In genomic region chr16:13041646-13042045, GRCh38 we compare ENCODE assay signal across 13 cellular contexts.
DNase-seq lines count a peak whose midpoint lies in the region; ATAC-seq and TF ChIP-seq lines count a peak whose summit lies in the region.
"Had no signal": no experiment of that assay in that cellular context is flagged by ENCODE, and none has a peak within 500 bp of the region (broad histone marks: within the 10 kb centered on the region; RNA-seq: fewer than 3 reads in every experiment).

No MANE protein-coding gene starts in this region.

- no peak overlapping the region for H3K4me2 ChIP-seq in GM23338

- H3K27me3 Mint-ChIP-seq in GM23338 (ENCODE audit: insufficient read depth, low read depth, poor library complexity), result peaks cover 7% of the 10 kb centered on the region
- H3K27me3 Mint-ChIP-seq: CD4-positive, alpha-beta memory T cell had no signal

- H3F3A ChIP-seq in GM23338 (replicated peaks; ENCODE audit: low read depth), result no peaks in the 10 kb centered on the region

- peaks cover 8% of the 10 kb centered on the region for H3K36me3 Mint-ChIP-seq in GM23338 (ENCODE audit: low read depth)
- H3K36me3 Mint-ChIP-seq: CD4-positive, alpha-beta memory T cell had no signal

- intact Hi-C loops in breast epithelium (cut with DNase I; ENCODE audit: low total_unique reads), result no loop called here
- intact Hi-C loops in vagina (cut with DNase I), result no loop called here

- H3K4me3 ChIP-seq in GM23338 (no peak overlapping the region), iPS-20b (ENCODE audit: low read length) (no peak overlapping the region), breast epithelium (no peak overlapping the region), vagina (no peak overlapping the region)

- DNase-seq in GM23338 (ENCODE audit: low spot score) (no peak), NCI-H82 treated with DMSO at 0.1 percent for 48 hours (lab: John Stamatoyannopoulos, UW; ENCODE audit: unreplicated experiment) (peak; percentile 76), breast epithelium (ENCODE audit: low spot score in 2 of 2) (no peak), SKM-1 (lab: John Stamatoyannopoulos, UW; ENCODE audit: unreplicated experiment) (no peak), vagina (ENCODE audit: extremely low spot score in 2 of 2) (no peak), NCI-H226 (no peak)
- DNase-seq: CD4-positive, alpha-beta memory T cell; DND-41; GDM1; H7 had no signal

- peaks cover 60% of the 10 kb centered on the region for H3K79me2 ChIP-seq in GM23338 (replicated peaks; ENCODE audit: insufficient read depth)

- H3K27ac ChIP-seq in GM23338 (ENCODE audit: low read depth), result 0 out of 2 replicates have a peak overlapping the region, but pooled peaks have one; percentile 55
- H3K27ac ChIP-seq in iPS-20b (ENCODE audit: low read length), result no peak overlapping the region
- no peak overlapping the region for H3K27ac ChIP-seq in breast epithelium
- no peak overlapping the region for H3K27ac ChIP-seq in vagina
- H3K27ac ChIP-seq: HL-60 had no signal

- peaks cover 11% of the 10 kb centered on the region; the same call in 1 of the 2 replicates for H4K20me1 ChIP-seq in GM23338 (replicated peaks; ENCODE audit: insufficient read depth)

- TF ChIP-seq POLR2A in breast epithelium (IDR thresholded peaks at IDR 0.05) (no peak), vagina (IDR thresholded peaks at IDR 0.05) (no peak)

- no peak overlapping the region for H2AFZ ChIP-seq in GM23338

- TF ChIP-seq CTCF in GM23338 (conservative IDR thresholded peaks at IDR 0.05; ENCODE audit: low read depth in 2 of 2) (no peak), breast epithelium (IDR thresholded peaks at IDR 0.05) (no peak), vagina (IDR thresholded peaks at IDR 0.05) (no peak)

- H3K4me1 ChIP-seq in GM23338 (ENCODE audit: insufficient read depth) (peaks cover 26% of the 10 kb centered on the region), iPS-20b (ENCODE audit: insufficient read depth, low read length) (peaks cover 13% of the 10 kb centered on the region; the same call in 1 of the 2 replicates), breast epithelium (no peaks in the 10 kb centered on the region), vagina (no peaks in the 10 kb centered on the region)

- H3K9me3 ChIP-seq in iPS-20b (ENCODE audit: insufficient read depth, low read depth, low read length), result no peaks in the 10 kb centered on the region; the same call in 1 of the 2 replicates
- H3K9me3 ChIP-seq in breast epithelium, result peaks cover 0 to 4% of the 10 kb centered on the region in 2 donors
- H3K9me3 ChIP-seq in vagina, result no peaks in the 10 kb centered on the region

- H3K36me3 ChIP-seq in GM23338 (ENCODE audit: insufficient read depth) (no peaks in the 10 kb centered on the region), iPS-20b (ENCODE audit: insufficient read depth, low read depth, low read length) (no peaks in the 10 kb centered on the region), breast epithelium (no peaks in the 10 kb centered on the region), vagina (no peaks in the 10 kb centered on the region)

- peaks cover 33% of the 10 kb centered on the region for H3K4me1 Mint-ChIP-seq in GM23338
- H3K4me1 Mint-ChIP-seq: B cell; CD4-positive, alpha-beta memory T cell had no signal

- no peak for ATAC-seq in GM23338

- no peak overlapping the region for H3K4me3 Mint-ChIP-seq in GM23338
- H3K4me3 Mint-ChIP-seq: B cell; CD4-positive, alpha-beta memory T cell had no signal

- H3K9me2 ChIP-seq in GM23338 (ENCODE audit: insufficient read depth), result no peaks in the 10 kb centered on the region

- no peaks in the 10 kb centered on the region for H3K27me3 ChIP-seq in GM23338 (ENCODE audit: insufficient read depth)
- no peaks in the 10 kb centered on the region for H3K27me3 ChIP-seq in iPS-20b (ENCODE audit: insufficient read depth, low read length)
- no peaks in the 10 kb centered on the region for H3K27me3 ChIP-seq in breast epithelium
- no peaks in the 10 kb centered on the region for H3K27me3 ChIP-seq in vagina

- H3K27ac Mint-ChIP-seq in GM23338, result 0 out of 2 replicates have a peak overlapping the region, but pooled peaks have one; percentile 13
- H3K27ac Mint-ChIP-seq: B cell; CD4-positive, alpha-beta memory T cell had no signal

- peak overlapping the region; percentile 14; the same call in 1 of the 2 replicates for H3K9ac ChIP-seq in iPS-20b (ENCODE audit: low read depth, low read length)

- H3K9me3 Mint-ChIP-seq in GM23338, result peaks cover 9% of the 10 kb centered on the region

TF ChIP-seq in GM23338, 12 proteins besides CTCF, POLR2A, EP300 and RAD21 (continues in another document):
- TF ChIP-seq REST (IDR thresholded peaks at IDR 0.05; ENCODE audit: unreplicated experiment), result no peak
- no peak for TF ChIP-seq CREB1 (CRISPR knock-in tag; IDR thresholded peaks at IDR 0.05; ENCODE audit: low read depth)
- TF ChIP-seq, protein P1, sequence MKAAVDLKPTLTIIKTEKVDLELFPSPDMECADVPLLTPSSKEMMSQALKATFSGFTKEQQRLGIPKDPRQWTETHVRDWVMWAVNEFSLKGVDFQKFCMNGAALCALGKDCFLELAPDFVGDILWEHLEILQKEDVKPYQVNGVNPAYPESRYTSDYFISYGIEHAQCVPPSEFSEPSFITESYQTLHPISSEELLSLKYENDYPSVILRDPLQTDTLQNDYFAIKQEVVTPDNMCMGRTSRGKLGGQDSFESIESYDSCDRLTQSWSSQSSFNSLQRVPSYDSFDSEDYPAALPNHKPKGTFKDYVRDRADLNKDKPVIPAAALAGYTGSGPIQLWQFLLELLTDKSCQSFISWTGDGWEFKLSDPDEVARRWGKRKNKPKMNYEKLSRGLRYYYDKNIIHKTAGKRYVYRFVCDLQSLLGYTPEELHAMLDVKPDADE (IDR thresholded peaks at IDR 0.05), result no peak
- no peak for TF ChIP-seq POLR2AphosphoS5 (IDR thresholded peaks at IDR 0.05; ENCODE audit: low read depth)
- no peak for TF ChIP-seq STAT1 (IDR thresholded peaks at IDR 0.05; ENCODE audit: unreplicated experiment)
- TF ChIP-seq ZNF114 (CRISPR knock-in tag; IDR thresholded peaks at IDR 0.05), result no peak
- no peak for TF ChIP-seq EZH2phosphoT487 (IDR thresholded peaks at IDR 0.05; ENCODE audit: unreplicated experiment)
- TF ChIP-seq EZH2 (IDR thresholded peaks at IDR 0.05; ENCODE audit: low read depth, unreplicated experiment), result no peak
